ENCODE assay signal across 9 cellular contexts in the genomic region with DNA sequence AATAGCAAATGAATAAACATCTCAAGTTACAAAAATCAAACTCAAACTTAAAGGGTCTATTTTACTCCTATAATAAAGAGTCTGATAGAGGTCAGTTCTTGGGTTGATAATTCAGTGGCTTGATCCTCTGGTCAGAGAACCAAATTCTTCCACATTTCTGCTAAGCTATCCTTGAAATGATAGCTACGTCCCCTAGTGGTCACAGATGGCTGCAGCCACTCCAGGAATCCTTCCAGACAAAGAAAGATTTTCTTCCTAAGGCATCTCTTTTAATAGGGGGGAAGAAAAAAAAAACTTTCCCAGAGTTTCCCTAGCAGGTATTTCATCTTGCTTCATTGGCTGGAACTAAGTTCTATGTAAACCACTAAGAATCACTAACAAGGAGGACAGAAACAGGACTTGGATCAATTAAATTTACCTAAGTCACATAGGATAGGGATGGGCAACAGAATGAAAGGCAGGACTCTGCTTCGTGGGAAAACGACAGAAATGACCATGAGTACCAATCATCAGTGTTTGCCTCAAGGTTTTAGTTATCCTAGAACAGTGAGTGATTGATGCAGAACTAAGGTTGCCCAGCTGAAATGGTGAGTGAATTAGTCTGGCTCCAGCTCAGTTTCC.
DNase-seq lines count a peak whose midpoint lies in the region; ATAC-seq, FAIRE-seq and TF ChIP-seq lines count a peak whose summit lies in the region.
"Had no signal": no experiment of that assay in that cellular context is flagged by ENCODE, and none has a peak within 500 bp of the region (broad histone marks: within the 10 kb centered on the region; RNA-seq: fewer than 3 reads in every experiment).

No MANE protein-coding gene starts in this region.

- no peaks in the 10 kb centered on the region for H3K36me3 Mint-ChIP-seq in GM23338 (ENCODE audit: low read depth)

- no peaks in the 10 kb centered on the region for H3K79me2 ChIP-seq in GM23338 (replicated peaks; ENCODE audit: insufficient read depth)

- H3K27me3 ChIP-seq in GM23338 (ENCODE audit: insufficient read depth) = no peaks in the 10 kb centered on the region

- no peak overlapping the region for H3K4me3 ChIP-seq in GM23338

- no peak overlapping the region for H3K4me2 ChIP-seq in GM23338

- FAIRE-seq in frontal cortex (lab: Jason Lieb, UNC) = no peak

- H3K27ac ChIP-seq in GM23338 (ENCODE audit: low read depth) = no peak overlapping the region

- no peak overlapping the region for H3K27ac Mint-ChIP-seq in GM23338

- H3K4me3 Mint-ChIP-seq in GM23338 = no peak overlapping the region

- H3F3A ChIP-seq in GM23338 (replicated peaks; ENCODE audit: low read depth) = no peaks in the 10 kb centered on the region

- no peak overlapping the region for H2AFZ ChIP-seq in GM23338

- no peaks in the 10 kb centered on the region for H3K9me2 ChIP-seq in GM23338 (ENCODE audit: insufficient read depth)

- no peaks in the 10 kb centered on the region for H3K9me3 Mint-ChIP-seq in GM23338

- H3K36me3 ChIP-seq in GM23338 (ENCODE audit: insufficient read depth) = no peaks in the 10 kb centered on the region

- peaks cover 2% of the 10 kb centered on the region for H3K27me3 Mint-ChIP-seq in GM23338 (ENCODE audit: insufficient read depth, low read depth, poor library complexity)

- no peaks in the 10 kb centered on the region for H3K4me1 Mint-ChIP-seq in GM23338

- TF ChIP-seq CTCF in AG09319 (IDR thresholded peaks at IDR 0.05; ENCODE audit: low read depth, low read length) = peak; percentile 89
- TF ChIP-seq CTCF in GM23338 (conservative IDR thresholded peaks at IDR 0.05; ENCODE audit: low read depth in 2 of 2) = peak; percentile 90 to 95

- H3K4me1 ChIP-seq in GM23338 (ENCODE audit: insufficient read depth) = no peaks in the 10 kb centered on the region

- ATAC-seq in GM23338 (peak; percentile 84), GM21515 (IDR thresholded peaks at IDR 0.05; ENCODE audit: unreplicated experiment) (no peak), GM21723 (IDR thresholded peaks at IDR 0.05; ENCODE audit: unreplicated experiment) (no peak)

- no peaks in the 10 kb centered on the region for H4K20me1 ChIP-seq in GM23338 (replicated peaks; ENCODE audit: insufficient read depth)

- no peak for DNase-seq in AG09319 (ENCODE audit: extremely low read depth, low read depth)
- peak; percentile 81 for DNase-seq in GM23338 (ENCODE audit: low spot score)
- peak; percentile 10 for DNase-seq in SW480 (ENCODE audit: low spot score)
- DNase-seq in iPS DF 4.7 (ENCODE audit: extremely low read depth, low spot score) = peak; percentile 22
- no peak for DNase-seq in activated CD4-positive, alpha-beta T cell treated with anti-CD3 and anti-CD28 coated beads for 4 hours
- no peak for DNase-seq in frontal cortex (ENCODE audit: low spot score in 2 of 2)
- DNase-seq: stimulated activated CD4-positive, alpha-beta T cell treated with anti-CD3 and anti-CD28 coated beads, Interleukin-4, amount 100 ng/mL, for 1 hour had no signal

TF ChIP-seq in GM23338, 12 proteins besides CTCF, POLR2A, EP300 and RAD21 (continues in another document):
- TF ChIP-seq CREB1 (CRISPR knock-in tag; IDR thresholded peaks at IDR 0.05; ENCODE audit: low read depth) = no peak
- no peak for TF ChIP-seq JUNB (IDR thresholded peaks at IDR 0.05; ENCODE audit: unreplicated experiment)
- TF ChIP-seq, protein P1, sequence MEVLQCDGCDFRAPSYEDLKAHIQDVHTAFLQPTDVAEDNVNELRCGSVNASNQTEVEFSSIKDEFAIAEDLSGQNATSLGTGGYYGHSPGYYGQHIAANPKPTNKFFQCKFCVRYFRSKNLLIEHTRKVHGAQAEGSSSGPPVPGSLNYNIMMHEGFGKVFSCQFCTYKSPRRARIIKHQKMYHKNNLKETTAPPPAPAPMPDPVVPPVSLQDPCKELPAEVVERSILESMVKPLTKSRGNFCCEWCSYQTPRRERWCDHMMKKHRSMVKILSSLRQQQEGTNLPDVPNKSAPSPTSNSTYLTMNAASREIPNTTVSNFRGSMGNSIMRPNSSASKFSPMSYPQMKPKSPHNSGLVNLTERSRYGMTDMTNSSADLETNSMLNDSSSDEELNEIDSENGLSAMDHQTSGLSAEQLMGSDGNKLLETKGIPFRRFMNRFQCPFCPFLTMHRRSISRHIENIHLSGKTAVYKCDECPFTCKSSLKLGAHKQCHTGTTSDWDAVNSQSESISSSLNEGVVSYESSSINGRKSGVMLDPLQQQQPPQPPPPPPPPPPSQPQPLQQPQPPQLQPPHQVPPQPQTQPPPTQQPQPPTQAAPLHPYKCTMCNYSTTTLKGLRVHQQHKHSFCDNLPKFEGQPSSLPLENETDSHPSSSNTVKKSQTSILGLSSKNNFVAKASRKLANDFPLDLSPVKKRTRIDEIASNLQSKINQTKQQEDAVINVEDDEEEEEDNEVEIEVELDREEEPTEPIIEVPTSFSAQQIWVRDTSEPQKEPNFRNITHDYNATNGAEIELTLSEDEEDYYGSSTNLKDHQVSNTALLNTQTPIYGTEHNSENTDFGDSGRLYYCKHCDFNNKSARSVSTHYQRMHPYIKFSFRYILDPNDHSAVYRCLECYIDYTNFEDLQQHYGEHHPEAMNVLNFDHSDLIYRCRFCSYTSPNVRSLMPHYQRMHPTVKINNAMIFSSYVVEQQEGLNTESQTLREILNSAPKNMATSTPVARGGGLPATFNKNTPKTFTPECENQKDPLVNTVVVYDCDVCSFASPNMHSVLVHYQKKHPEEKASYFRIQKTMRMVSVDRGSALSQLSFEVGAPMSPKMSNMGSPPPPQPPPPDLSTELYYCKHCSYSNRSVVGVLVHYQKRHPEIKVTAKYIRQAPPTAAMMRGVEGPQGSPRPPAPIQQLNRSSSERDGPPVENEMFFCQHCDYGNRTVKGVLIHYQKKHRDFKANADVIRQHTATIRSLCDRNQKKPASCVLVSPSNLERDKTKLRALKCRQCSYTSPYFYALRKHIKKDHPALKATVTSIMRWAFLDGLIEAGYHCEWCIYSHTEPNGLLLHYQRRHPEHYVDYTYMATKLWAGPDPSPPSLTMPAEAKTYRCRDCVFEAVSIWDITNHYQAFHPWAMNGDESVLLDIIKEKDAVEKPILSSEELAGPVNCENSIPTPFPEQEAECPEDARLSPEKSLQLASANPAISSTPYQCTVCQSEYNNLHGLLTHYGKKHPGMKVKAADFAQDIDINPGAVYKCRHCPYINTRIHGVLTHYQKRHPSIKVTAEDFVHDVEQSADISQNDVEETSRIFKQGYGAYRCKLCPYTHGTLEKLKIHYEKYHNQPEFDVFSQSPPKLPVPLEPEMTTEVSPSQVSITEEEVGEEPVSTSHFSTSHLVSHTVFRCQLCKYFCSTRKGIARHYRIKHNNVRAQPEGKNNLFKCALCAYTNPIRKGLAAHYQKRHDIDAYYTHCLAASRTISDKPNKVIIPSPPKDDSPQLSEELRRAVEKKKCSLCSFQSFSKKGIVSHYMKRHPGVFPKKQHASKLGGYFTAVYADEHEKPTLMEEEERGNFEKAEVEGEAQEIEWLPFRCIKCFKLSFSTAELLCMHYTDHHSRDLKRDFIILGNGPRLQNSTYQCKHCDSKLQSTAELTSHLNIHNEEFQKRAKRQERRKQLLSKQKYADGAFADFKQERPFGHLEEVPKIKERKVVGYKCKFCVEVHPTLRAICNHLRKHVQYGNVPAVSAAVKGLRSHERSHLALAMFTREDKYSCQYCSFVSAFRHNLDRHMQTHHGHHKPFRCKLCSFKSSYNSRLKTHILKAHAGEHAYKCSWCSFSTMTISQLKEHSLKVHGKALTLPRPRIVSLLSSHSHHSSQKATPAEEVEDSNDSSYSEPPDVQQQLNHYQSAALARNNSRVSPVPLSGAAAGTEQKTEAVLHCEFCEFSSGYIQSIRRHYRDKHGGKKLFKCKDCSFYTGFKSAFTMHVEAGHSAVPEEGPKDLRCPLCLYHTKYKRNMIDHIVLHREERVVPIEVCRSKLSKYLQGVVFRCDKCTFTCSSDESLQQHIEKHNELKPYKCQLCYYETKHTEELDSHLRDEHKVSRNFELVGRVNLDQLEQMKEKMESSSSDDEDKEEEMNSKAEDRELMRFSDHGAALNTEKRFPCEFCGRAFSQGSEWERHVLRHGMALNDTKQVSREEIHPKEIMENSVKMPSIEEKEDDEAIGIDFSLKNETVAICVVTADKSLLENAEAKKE (CRISPR knock-in tag; IDR thresholded peaks at IDR 0.05) = no peak
- TF ChIP-seq POLR2AphosphoS5 (IDR thresholded peaks at IDR 0.05; ENCODE audit: low read depth) = no peak
- TF ChIP-seq EZH2phosphoT487 (IDR thresholded peaks at IDR 0.05; ENCODE audit: unreplicated experiment) = no peak
- TF ChIP-seq NANOG (IDR thresholded peaks at IDR 0.05; ENCODE audit: borderline replicate concordance) = no peak
- TF ChIP-seq ZNF114 (CRISPR knock-in tag; IDR thresholded peaks at IDR 0.05) = no peak
- TF ChIP-seq ZNF331 (CRISPR knock-in tag; IDR thresholded peaks at IDR 0.05; ENCODE audit: low read depth) = no peak
- TF ChIP-seq, protein P2, sequence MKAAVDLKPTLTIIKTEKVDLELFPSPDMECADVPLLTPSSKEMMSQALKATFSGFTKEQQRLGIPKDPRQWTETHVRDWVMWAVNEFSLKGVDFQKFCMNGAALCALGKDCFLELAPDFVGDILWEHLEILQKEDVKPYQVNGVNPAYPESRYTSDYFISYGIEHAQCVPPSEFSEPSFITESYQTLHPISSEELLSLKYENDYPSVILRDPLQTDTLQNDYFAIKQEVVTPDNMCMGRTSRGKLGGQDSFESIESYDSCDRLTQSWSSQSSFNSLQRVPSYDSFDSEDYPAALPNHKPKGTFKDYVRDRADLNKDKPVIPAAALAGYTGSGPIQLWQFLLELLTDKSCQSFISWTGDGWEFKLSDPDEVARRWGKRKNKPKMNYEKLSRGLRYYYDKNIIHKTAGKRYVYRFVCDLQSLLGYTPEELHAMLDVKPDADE (IDR thresholded peaks at IDR 0.05) = no peak
- no peak for TF ChIP-seq STAT1 (IDR thresholded peaks at IDR 0.05; ENCODE audit: unreplicated experiment)

Comparison
In these comparisons a context has a peak if more than half of its experiments do, and no peak if none do; other contexts are left out.
1. DNase-seq: peak in GM23338 (single experiment), SW480 (single experiment) and iPS DF 4.7 (single experiment); none in AG09319 (single experiment), activated CD4-positive, alpha-beta T cell treated with anti-CD3 and anti-CD28 coated beads for 4 hours (0 of 2) and frontal cortex (0 of 2).